Comparison of ENCODE assay signal across 11 cellular contexts in genomic region chr5:143056792-143057579, GRCh38.
DNase-seq lines count a peak whose midpoint lies in the region; ATAC-seq, FAIRE-seq and TF ChIP-seq lines count a peak whose summit lies in the region.
"Had no signal": no experiment of that assay in that cellular context is flagged by ENCODE, and none has a peak within 500 bp of the region (broad histone marks: within the 10 kb centered on the region; RNA-seq: fewer than 3 reads in every experiment).

No MANE protein-coding gene starts in this region.

- no peak overlapping the region for H2AK9ac ChIP-seq in IMR-90 (replicated peaks; ENCODE audit: low read depth, low read length, poor library complexity)

- H3K4me2 ChIP-seq in IMR-90 (ENCODE audit: low read depth, low read length) = no peak overlapping the region

- H3K9me1 ChIP-seq in IMR-90 (ENCODE audit: insufficient read depth, low read length) = peaks cover 17% of the 10 kb centered on the region

- peak; percentile 82 for FAIRE-seq in islet of Langerhans (lab: Jason Lieb, UNC)

- H3K4me1 Mint-ChIP-seq in T-helper 2 cell treated with Interferon-gamma antibody and Interleukin-4, amounts not matched to agents 5 μg/mL and 100 μg/mL, for 36 hours (ENCODE audit: low read depth) = peaks cover 42% of the 10 kb centered on the region
- H3K4me1 Mint-ChIP-seq in progenitor cell of endocrine pancreas (ENCODE audit: low read depth) = peaks cover 6% of the 10 kb centered on the region

- peak overlapping the region; percentile 58; the same call in 1 of the 2 replicates for H2AK5ac ChIP-seq in IMR-90 (ENCODE audit: low read depth, low read length)

- TF ChIP-seq CTCF in IMR-90 (conservative IDR thresholded peaks at IDR 0.05; ENCODE audit: low read depth, low read length) (no peak), progenitor cell of endocrine pancreas (IDR thresholded peaks at IDR 0.05; ENCODE audit: unreplicated experiment) (no peak)

- POLR2A ChIA-PET in IMR-90 (lab: Charles Lee; ENCODE audit: unreplicated experiment) = interaction anchor here (0.6 kb wide), 1 partner anchor 1100 kb away, joined by 3 read pairs; no protein-coding TSS in a partner anchor

- TF ChIP-seq POLR2A in IMR-90 (IDR thresholded peaks at IDR 0.05; ENCODE audit: low read depth, low read length) = no peak

- peak overlapping the region; percentile 22; the same call in 1 of the 3 replicates for H2BK15ac ChIP-seq in IMR-90 (ENCODE audit: low read depth, low read length)

- H3K36me3 ChIP-seq in IMR-90 (ENCODE audit: control insufficient read depth, insufficient read depth, low read length) = no peaks in the 10 kb centered on the region

- peak overlapping the region; percentile 37; the same call in 1 of the 2 replicates for H3K14ac ChIP-seq in IMR-90 (replicated peaks; ENCODE audit: low read depth, low read length)

- H3K56ac ChIP-seq in IMR-90 (ENCODE audit: extremely low read depth, insufficient read depth, low read length) = no peak overlapping the region

- DNase-seq in IMR-90 (no peak), progenitor cell of endocrine pancreas (ENCODE audit: low spot score, unreplicated experiment) (no peak)
- DNase-seq in activated effector memory CD4-positive, alpha-beta T cell treated with anti-CD3 and anti-CD28 coated beads, Interleukin-2, amount 50 U/mL, for 16 hours = no peak
- no peak for DNase-seq in T-helper 2 cell treated with Interferon-gamma antibody and Interleukin-4, amounts not matched to agents 5 μg/mL and 100 μg/mL, for 36 hours (ENCODE audit: low spot score)
- DNase-seq: DMS 273 treated with DMSO at 0.1 percent for 48 hours, GOT3, tibial artery had no signal

- H4K5ac ChIP-seq in IMR-90 (ENCODE audit: low read depth, low read length) = peak overlapping the region; percentile 55; the same call in 1 of the 2 replicates

- H2BK20ac ChIP-seq in IMR-90 (ENCODE audit: low read depth, low read length) = peak overlapping the region; percentile 77

- no peak overlapping the region for H2AFZ ChIP-seq in IMR-90 (replicated peaks; ENCODE audit: low read length, poor library complexity)

- no peaks in the 10 kb centered on the region for H3K27me3 Mint-ChIP-seq in T-helper 2 cell treated with Interferon-gamma antibody and Interleukin-4, amounts not matched to agents 5 μg/mL and 100 μg/mL, for 36 hours (ENCODE audit: low read depth)
- H3K27me3 Mint-ChIP-seq in progenitor cell of endocrine pancreas = no peaks in the 10 kb centered on the region

- H2BK5ac ChIP-seq in IMR-90 (ENCODE audit: low read depth, low read length, poor library complexity, severe bottlenecking) = peak overlapping the region; percentile 4

- H2BK120ac ChIP-seq in IMR-90 (ENCODE audit: low read depth, low read length) = peak overlapping the region; percentile 58; the same call in 1 of the 2 replicates

- H3K27ac Mint-ChIP-seq in T-helper 2 cell treated with Interferon-gamma antibody and Interleukin-4, amounts not matched to agents 5 μg/mL and 100 μg/mL, for 36 hours = no peak overlapping the region
- H3K27ac Mint-ChIP-seq in progenitor cell of endocrine pancreas = no peak overlapping the region

- H3K23ac ChIP-seq in IMR-90 (ENCODE audit: low read depth, low read length) = no peak overlapping the region

- no peak overlapping the region for H3K4me3 Mint-ChIP-seq in T-helper 2 cell treated with Interferon-gamma antibody and Interleukin-4, amounts not matched to agents 5 μg/mL and 100 μg/mL, for 36 hours
- H3K4me3 Mint-ChIP-seq in progenitor cell of endocrine pancreas (ENCODE audit: low read depth) = no peak overlapping the region

- no TSS peak for BruUV-seq in IMR-90 (replicated peaks; lab: Mats Ljungman, UMichigan)

- peak overlapping the region; percentile 60; the same call in 1 of the 2 replicates for H3K4ac ChIP-seq in IMR-90 (ENCODE audit: low read depth, low read length)

- no peaks in the 10 kb centered on the region for H3K9me3 Mint-ChIP-seq in T-helper 2 cell treated with Interferon-gamma antibody and Interleukin-4, amounts not matched to agents 5 μg/mL and 100 μg/mL, for 36 hours
- H3K9me3 Mint-ChIP-seq in progenitor cell of endocrine pancreas (ENCODE audit: low read depth) = no peaks in the 10 kb centered on the region

- intact Hi-C loops in IMR-90 (cut with micrococcal nuclease) = no loop called here

- ATAC-seq in GM18498 (IDR thresholded peaks at IDR 0.05; ENCODE audit: unreplicated experiment) (peak; percentile 2), GM21576 (IDR thresholded peaks at IDR 0.05; ENCODE audit: unreplicated experiment) (peak; percentile 36), IMR-90 (ENCODE audit: low read depth) (no peak), GM19397 (IDR thresholded peaks at IDR 0.05; ENCODE audit: unreplicated experiment) (no peak)

- no peak overlapping the region for H3K4me3 ChIP-seq in IMR-90 (ENCODE audit: insufficient read depth, low read depth, low read length)
- H3K4me3 ChIP-seq: tibial artery had no signal

- peak overlapping the region; percentile 84 for H3K18ac ChIP-seq in IMR-90 (ENCODE audit: low read depth, low read length)

- no CpG with 5 or more reads among the region's 2 CpGs for WGBS in IMR-90 (ENCODE audit: extremely low coverage in 2 of 2, insufficient read length in 1 of 2), 2 experiments

- H4K91ac ChIP-seq in IMR-90 (ENCODE audit: insufficient read depth, low read depth, low read length) = no peak overlapping the region; the same call in 1 of the 2 replicates

- no peaks in the 10 kb centered on the region for H3K9me3 ChIP-seq in IMR-90 (ENCODE audit: control insufficient read depth, insufficient read depth, low read length)
- H3K9me3 ChIP-seq: tibial artery had no signal

- H3K27ac ChIP-seq in IMR-90 (ENCODE audit: insufficient read depth, low read length) = no peak overlapping the region
- H3K27ac ChIP-seq: tibial artery had no signal

- no peaks in the 10 kb centered on the region for H3K27me3 ChIP-seq in IMR-90 (ENCODE audit: control insufficient read depth, insufficient read depth, low read length)
- H3K27me3 ChIP-seq: tibial artery had no signal

- TF ChIP-seq RAD21 in IMR-90 (IDR thresholded peaks at IDR 0.05; ENCODE audit: low read length) = no peak

- dilution Hi-C loops in IMR-90 (cut with HindIII; ENCODE audit: low sequenced_read_pairs, unreplicated experiment) = no loop called here

- CTCF ChIA-PET in IMR-90 (lab: Yijun Ruan, JAX) = interaction anchor here (0.9 to 1.2 kb wide), 2 partner anchors 12 to 701 kb away, joined by 3 read pairs; no protein-coding TSS in a partner anchor

- no peaks in the 10 kb centered on the region for H3K79me1 ChIP-seq in IMR-90 (ENCODE audit: low read depth in 1 of 2, low read length in 2 of 2)

- peak overlapping the region; percentile 11 to 32; a peak in 2 of 4 replicates for H4K8ac ChIP-seq in IMR-90 (ENCODE audit: low read depth in 2 of 2, low read length in 2 of 2)

- H4K20me1 ChIP-seq in IMR-90 (ENCODE audit: insufficient read depth, low read length) = no peaks in the 10 kb centered on the region

- peaks cover 26% of the 10 kb centered on the region for H3K4me1 ChIP-seq in IMR-90 (ENCODE audit: control insufficient read depth, insufficient read depth, low read length)

- no peak overlapping the region for H3K9ac ChIP-seq in IMR-90 (ENCODE audit: low read depth, low read length)

- H3K36me3 Mint-ChIP-seq in T-helper 2 cell treated with Interferon-gamma antibody and Interleukin-4, amounts not matched to agents 5 μg/mL and 100 μg/mL, for 36 hours (ENCODE audit: low read depth) = peaks cover 36% of the 10 kb centered on the region
- H3K36me3 Mint-ChIP-seq in progenitor cell of endocrine pancreas (ENCODE audit: insufficient read depth) = peaks cover 6% of the 10 kb centered on the region

- in situ Hi-C loops in IMR-90 (cut with MboI; ENCODE audit: low sequenced_read_pairs) = no loop called here

TF ChIP-seq in IMR-90, 13 proteins besides CTCF, POLR2A, EP300 and RAD21:
- TF ChIP-seq RFX5 (IDR thresholded peaks at IDR 0.05; ENCODE audit: low read depth, low read length) (no peak), MAFK (IDR thresholded peaks at IDR 0.05; ENCODE audit: low read depth, low read length) (no peak), BHLHE40 (IDR thresholded peaks at IDR 0.05; ENCODE audit: low read depth, low read length) (no peak), NFE2L2 (IDR thresholded peaks at IDR 0.05; ENCODE audit: low read depth, low read length) (no peak), MAZ (IDR thresholded peaks at IDR 0.05; ENCODE audit: borderline replicate concordance, low read depth, low read length) (no peak), CEBPB (IDR thresholded peaks at IDR 0.05; ENCODE audit: low read depth, low read length) (no peak)

Comparison
In these comparisons a context has a peak if more than half of its experiments do, and no peak if none do; other contexts are left out.
1. ATAC-seq: peak in GM18498 (single experiment) and GM21576 (single experiment); none in IMR-90 (single experiment) and GM19397 (single experiment).